In genomic region chr3:197234947-197235914, GRCh38 we compare ENCODE assay signal across 25 cellular contexts.
DNase-seq lines count a peak whose midpoint lies in the region; ATAC-seq, FAIRE-seq and TF ChIP-seq lines count a peak whose summit lies in the region.
"Had no signal": no experiment of that assay in that cellular context is flagged by ENCODE, and none has a peak within 500 bp of the region (broad histone marks: within the 10 kb centered on the region; RNA-seq: fewer than 3 reads in every experiment).

No MANE protein-coding gene starts in this region.

- H3K9ac ChIP-seq in smooth muscle cell (ENCODE audit: low read depth) = no peak overlapping the region
- H3K9ac ChIP-seq: KMS-11 had no signal

- no peak overlapping the region for H2AFZ ChIP-seq in smooth muscle cell (ENCODE audit: low read depth)
- H2AFZ ChIP-seq: GM23338 had no signal

- no peak for TF ChIP-seq CTCF in smooth muscle cell (IDR thresholded peaks at IDR 0.05; ENCODE audit: borderline replicate concordance, insufficient read depth, poor library complexity, severe bottlenecking)

- FAIRE-seq in islet of Langerhans (lab: Jason Lieb, UNC) = peak; percentile 47

- H3K27me3 ChIP-seq in smooth muscle cell (ENCODE audit: low read depth) = no peaks in the 10 kb centered on the region
- H3K27me3 ChIP-seq: cardiac muscle cell, sigmoid colon had no signal

- H3K4me3 ChIP-seq in smooth muscle cell = no peak overlapping the region
- H3K4me3 ChIP-seq: cardiac muscle cell, GM23338, sigmoid colon had no signal

- H3K36me3 ChIP-seq in smooth muscle cell (ENCODE audit: low read depth) = no peaks in the 10 kb centered on the region
- H3K36me3 ChIP-seq: cardiac muscle cell had no signal

- DNase-seq in NCI-H2029 treated with DMSO at 0.1 percent for 48 hours (lab: John Stamatoyannopoulos, UW) (peak; percentile 4), NCI-H2029 (lab: John Stamatoyannopoulos, UW) (no peak), NCI-H69 (lab: John Stamatoyannopoulos, UW) (peak; percentile 14), smooth muscle cell (lab: John Stamatoyannopoulos, UW; ENCODE audit: unreplicated experiment) (no peak)
- no peak for DNase-seq in activated CD8-positive, alpha-beta memory T cell treated with anti-CD3 and anti-CD28 coated beads, Interleukin-2, amount 50 U/mL, for 48 hours
- DNase-seq: activated CD4-positive, alpha-beta T cell treated with anti-CD3 and anti-CD28 coated beads for 48 hours; activated naive CD4-positive, alpha-beta T cell treated with anti-CD3 and anti-CD28 coated beads, Interleukin-2, amount 10 ng/mL, durations not matched to agents 7 days and 5 days; amniotic stem cell; CD8-positive, alpha-beta memory T cell; dermis blood vessel endothelial cell; GF-D8; glutamatergic neuron; left cardiac atrium; MV-4-11; NCI-H1694; NCI-H226; NCI-H774; sigmoid colon; stimulated activated CD4-positive, alpha-beta T cell treated with anti-CD3 and anti-CD28 coated beads, Interleukin-15, amount 100 ng/mL, for 24 hours had no signal

- peak overlapping the region; percentile 34 for H3K27ac ChIP-seq in smooth muscle cell (ENCODE audit: low read depth)
- H3K27ac ChIP-seq: cardiac muscle cell, KMS-11, sigmoid colon had no signal

- H4K20me1 ChIP-seq in smooth muscle cell (ENCODE audit: low read depth) = peaks cover 86% of the 10 kb centered on the region

- H3F3A ChIP-seq in smooth muscle cell (ENCODE audit: low read depth) = peaks cover 12% of the 10 kb centered on the region

- ATAC-seq in GM21526 (IDR thresholded peaks at IDR 0.05; ENCODE audit: low FRiP score, unreplicated experiment) (no peak), HG02678 (IDR thresholded peaks at IDR 0.05; ENCODE audit: unreplicated experiment) (no peak)
- ATAC-seq: GM23338 had no signal

- WGBS in smooth muscle cell (ENCODE audit: low lambda C conversion rate) = 50% methylated on average over 4 of the region's 4 CpGs

- no peaks in the 10 kb centered on the region for H3K9me3 ChIP-seq in smooth muscle cell (replicated peaks; ENCODE audit: low read depth)

- peaks cover 99% of the 10 kb centered on the region for H3K79me2 ChIP-seq in smooth muscle cell (ENCODE audit: low read depth)

- peak overlapping the region; percentile 15 for H3K4me2 ChIP-seq in smooth muscle cell
- H3K4me2 ChIP-seq: GM23338, KMS-11 had no signal

- H3K4me1 ChIP-seq in smooth muscle cell (ENCODE audit: low read depth) = peaks cover 3% of the 10 kb centered on the region
- H3K4me1 ChIP-seq: sigmoid colon had no signal

Comparison
In these comparisons a context has a peak if more than half of its experiments do, and no peak if none do; other contexts are left out.
1. DNase-seq: peak in NCI-H2029 treated with DMSO at 0.1 percent for 48 hours (single experiment) and NCI-H69 (single experiment); none in NCI-H2029 (single experiment), smooth muscle cell (single experiment) and activated CD8-positive, alpha-beta memory T cell treated with anti-CD3 and anti-CD28 coated beads, Interleukin-2, amount 50 U/mL, for 48 hours (single experiment).